ENCODE assay signal across 1 cellular context in genomic region chr6:71887006-71887743, GRCh38.
TF ChIP-seq lines count a peak whose summit lies in the region.

No MANE protein-coding gene starts in this region.

TF ChIP-seq in GM12878, 131 proteins besides CTCF, POLR2A, EP300 and RAD21 (continued from another document):
- TF ChIP-seq REST (IDR thresholded peaks at IDR 0.05; ENCODE audit: low read depth, low read length) (peak; percentile 54; the same call in 1 of the 2 replicates), SUZ12 (IDR thresholded peaks at IDR 0.05; ENCODE audit: unreplicated experiment) (no peak), HCFC1 (IDR thresholded peaks at IDR 0.05; ENCODE audit: low read length) (no peak)
